Comparison of ENCODE assay signal across 9 cellular contexts in genomic region chr20:62927128-62927705, GRCh38. TPM values are rescaled to one million over a fixed set of nuclear protein-coding genes. Genes with fewer than 3 reads are reported as not detected.
A peak's percentile ranks its signal among the peaks of the same experiment; 100 is the strongest.
DNase-seq lines count a peak whose midpoint lies in the region; ATAC-seq, FAIRE-seq and TF ChIP-seq lines count a peak whose summit lies in the region.
"Had no signal": no experiment of that assay in that cellular context is flagged by ENCODE, and none has a peak within 500 bp of the region (broad histone marks: within the 10 kb centered on the region; RNA-seq: fewer than 3 reads in every experiment).

No MANE protein-coding gene starts in this region.

- FAIRE-seq in HepG2 (lab: Jason Lieb, UNC), result no peak
- FAIRE-seq: D721Med had no signal

- peaks cover 8% of the 10 kb centered on the region for H3K36me3 Mint-ChIP-seq in activated CD8-positive, alpha-beta memory T cell treated with anti-CD3 and anti-CD28 coated beads, Interleukin-2, amount 10 ng/mL, durations not matched to agents 7 days and 5 days

- TF ChIP-seq RAD21 in HepG2 (CRISPR knock-in tag; IDR thresholded peaks at IDR 0.05), result no peak

- TF ChIP-seq CTCF in HepG2 (CRISPR knock-in tag; IDR thresholded peaks at IDR 0.05), result no peak

- peaks cover 99% of the 10 kb centered on the region for H3K79me2 ChIP-seq in HepG2 (ENCODE audit: insufficient read depth, low read length)

- H2AFZ ChIP-seq in HepG2 (ENCODE audit: low read length), result no peak overlapping the region

- peak overlapping the region; percentile 88 for H3K4me3 Mint-ChIP-seq in activated CD8-positive, alpha-beta memory T cell treated with anti-CD3 and anti-CD28 coated beads, Interleukin-2, amount 10 ng/mL, durations not matched to agents 7 days and 5 days

- no peak for ATAC-seq in activated CD8-positive, alpha-beta memory T cell treated with anti-CD3 and anti-CD28 coated beads, Interleukin-2, amount 10 ng/mL, durations not matched to agents 7 days and 5 days
- peak; percentile 28 for ATAC-seq in HepG2

- POLR2A ChIA-PET in HepG2 (lab: Yijun Ruan, JAX), result interaction anchor here (0.7 to 6.4 kb wide), 9 partner anchors 10 to 303 kb away, joined by 3 to 118 read pairs (median 5); partner anchors contain the start of genes GID8 and SLC17A9

- peaks cover 0 to 5% of the 10 kb centered on the region in 2 experiments; a peak in 1 of 5 replicates for H3K27me3 ChIP-seq in HepG2 (ENCODE audit: control insufficient read depth in 1 of 2, insufficient read depth in 2 of 2, low read length in 2 of 2)
- no peaks in the 10 kb centered on the region for H3K27me3 ChIP-seq in thymus (ENCODE audit: control insufficient read depth, insufficient read depth)

- intact Hi-C loops in HepG2 (cut with micrococcal nuclease; ENCODE audit: unreplicated experiment), result loop anchor here (1.0 kb wide), 1 partner anchor 8 kb away; no protein-coding TSS in a partner anchor

- peak overlapping the region; percentile 85 for H3K4me2 ChIP-seq in HepG2 (ENCODE audit: low read depth, low read length)

- TF ChIP-seq EP300 in HepG2 (IDR thresholded peaks at IDR 0.05; ENCODE audit: low read depth in 2 of 2, low read length in 2 of 2) (no peak), HepG2 (CRISPR knock-in tag; IDR thresholded peaks at IDR 0.05; ENCODE audit: borderline replicate concordance) (no peak)

- H3K9ac ChIP-seq in HepG2 (ENCODE audit: insufficient read depth, low read depth, low read length), result peak overlapping the region; percentile 98

- CTCF ChIA-PET in activated CD8-positive, alpha-beta memory T cell treated with anti-CD3 and anti-CD28 coated beads, Interleukin-2, amount 10 ng/mL, durations not matched to agents 7 days and 5 days (lab: Charles Lee), result interaction anchor here (1.0 to 18.3 kb wide), 6 partner anchors 9 to 82 kb away, joined by 3 to 268 read pairs (median 14); partner anchors contain the start of gene GID8
- CTCF ChIA-PET in HepG2 (lab: Yijun Ruan, JAX; ENCODE audit: low intra/inter-chr PET ratio, low total read pairs), result interaction anchor here (2.0 kb wide), 1 partner anchor 27 kb away, joined by 6 read pairs; no protein-coding TSS in a partner anchor

- H3K9me3 ChIP-seq in HepG2 (ENCODE audit: low read length) (no peaks in the 10 kb centered on the region), thymus (ENCODE audit: control insufficient read depth) (no peaks in the 10 kb centered on the region)

- H3K27ac ChIP-seq in angular gyrus (ENCODE audit: low read depth, low read length) (peak overlapping the region; percentile 92), HepG2 (ENCODE audit: extremely low read length, insufficient read depth, low read length) (peak overlapping the region; percentile 90), thymus (ENCODE audit: low read depth) (peak overlapping the region; percentile 98)

- H3K36me3 ChIP-seq in HepG2 (replicated peaks in 1 of 2; ENCODE audit: control insufficient read depth in 1 of 2, insufficient read depth in 2 of 2, low read length in 2 of 2) (peaks cover 1 to 15% of the 10 kb centered on the region in 2 experiments; a peak in 2 of 5 replicates), thymus (ENCODE audit: control insufficient read depth, insufficient read depth) (peaks cover 3% of the 10 kb centered on the region)

- TF ChIP-seq POLR2A in HepG2 (IDR thresholded peaks at IDR 0.05; ENCODE audit: insufficient read depth in 1 of 2, low read depth in 2 of 2, low read length in 2 of 2), result peak in 1 of 2 experiments; percentile 17; a peak in 1 of 4 replicates

- H3K9me3 Mint-ChIP-seq in activated CD8-positive, alpha-beta memory T cell treated with anti-CD3 and anti-CD28 coated beads, Interleukin-2, amount 10 ng/mL, durations not matched to agents 7 days and 5 days (ENCODE audit: low read depth), result no peaks in the 10 kb centered on the region

- no TSS peak for BruUV-seq in HepG2 (replicated peaks; lab: Mats Ljungman, UMichigan)

- peaks cover 63% of the 10 kb centered on the region for H4K20me1 ChIP-seq in HepG2 (ENCODE audit: insufficient read depth, low read length)

- H3K27ac Mint-ChIP-seq in activated CD8-positive, alpha-beta memory T cell treated with anti-CD3 and anti-CD28 coated beads, Interleukin-2, amount 10 ng/mL, durations not matched to agents 7 days and 5 days, result peak overlapping the region; percentile 89

- H3K4me3 ChIP-seq in HepG2 (replicated peaks in 1 of 3; ENCODE audit: insufficient read depth in 1 of 3, low read depth in 2 of 3, low read length in 3 of 3) (peak overlapping the region; percentile 87 to 99 (median 97)), thymus (ENCODE audit: low read length) (peak overlapping the region; percentile 96)

- peaks cover 68% of the 10 kb centered on the region for H3K4me1 Mint-ChIP-seq in activated CD8-positive, alpha-beta memory T cell treated with anti-CD3 and anti-CD28 coated beads, Interleukin-2, amount 10 ng/mL, durations not matched to agents 7 days and 5 days

- in situ Hi-C loops in HepG2 (cut with HindIII; ENCODE audit: extremely low pct_ligation_motif_present, low pct_unique_long_range_greater_than_20kb), result no loop called here

- no peaks in the 10 kb centered on the region for H3K27me3 Mint-ChIP-seq in activated CD8-positive, alpha-beta memory T cell treated with anti-CD3 and anti-CD28 coated beads, Interleukin-2, amount 10 ng/mL, durations not matched to agents 7 days and 5 days

- H3K4me1 ChIP-seq in HepG2 (ENCODE audit: insufficient read depth, low read length), result peaks cover 65% of the 10 kb centered on the region
- H3K4me1 ChIP-seq in thymus (ENCODE audit: control insufficient read depth, insufficient read depth, low read length), result peaks cover 39% of the 10 kb centered on the region

- no peak for DNase-seq in activated CD8-positive, alpha-beta memory T cell treated with anti-CD3 and anti-CD28 coated beads, Interleukin-2, amount 10 ng/mL, durations not matched to agents 7 days and 5 days
- no peak for DNase-seq in activated CD8-positive, alpha-beta memory T cell treated with anti-CD3 and anti-CD28 coated beads, Interleukin-2, amount 50 U/mL, for 48 hours
- DNase-seq in HepG2 (ENCODE audit: low spot score), result peak; percentile 30
- DNase-seq in stimulated activated CD4-positive, alpha-beta T cell treated with anti-CD3 and anti-CD28 coated beads, Interleukin-4, amount 100 ng/mL, for 24 hours, result no peak
- DNase-seq in NCI-H2196 (lab: John Stamatoyannopoulos, UW; ENCODE audit: unreplicated experiment), result no peak
- DNase-seq in middle frontal gyrus (ENCODE audit: extremely low spot score, low spot score), result no peak

- 57% methylated on average over 11 of the region's 12 CpGs for WGBS in HepG2 (ENCODE audit: low lambda C conversion rate)
- WGBS in thymus, result 89% methylated on average over 12 of the region's 12 CpGs

RNA-seq across cellular contexts. Expression of gene DIDO1, which starts 0.9 kb away (rescaled TPM):
- 10 to 100 TPM; 64.6 to 87.0 TPM for total RNA-seq in activated CD8-positive, alpha-beta memory T cell treated with anti-CD3 and anti-CD28 coated beads, Interleukin-2, amount 10 ng/mL, durations not matched to agents 7 days and 5 days
- total RNA-seq in HepG2 (2016; rRNA removed; fragmentation: Illumina TruSeq; extraction: Trizol), result 75.1 and 77.0 TPM in 2 replicates
- 14.5 and 17.3 TPM in 2 replicates for total RNA-seq in HepG2 (2016; cell fraction: cytosol; rRNA removed; fragmentation: Illumina TruSeq; extraction: Trizol; ENCODE audit: low read depth)
- total RNA-seq in HepG2 (2016; cell fraction: insoluble cytoplasmic fraction; rRNA removed; fragmentation: Illumina TruSeq; extraction: Trizol), result 71.7 and 75.6 TPM in 2 replicates
- 32.1 and 34.1 TPM in 2 replicates for total RNA-seq in HepG2 (2016; cell fraction: membrane; rRNA removed; fragmentation: Illumina TruSeq; extraction: Trizol)
- total RNA-seq in HepG2 (2016; cell fraction: nucleus; rRNA removed; fragmentation: Illumina TruSeq; extraction: Trizol), result 86.6 and 98.5 TPM in 2 replicates
- polyA plus RNA-seq in HepG2 (2011; rRNA removed) (72.6 and 75.0 TPM in 2 replicates), thymus (33.2 TPM)
- polyA plus RNA-seq in HepG2 (2011; cell fraction: cytosol; rRNA removed), result 53.2 and 57.1 TPM in 2 replicates
- 292 and 297 TPM in 2 replicates for polyA plus RNA-seq in HepG2 (2011; cell fraction: nucleus; rRNA removed)
- 67.9 and 74.0 TPM in 2 replicates for polyA plus RNA-seq in HepG2 (2012)
- 3.0 TPM in 2 replicates for polyA plus RNA-seq in HepG2 (2016; cell fraction: cytosol; fragmentation: Illumina TruSeq; extraction: Trizol; ENCODE audit: low read depth)
- 61.5 and 65.9 TPM in 2 replicates for polyA plus RNA-seq in HepG2 (2016; cell fraction: insoluble cytoplasmic fraction; fragmentation: Illumina TruSeq; extraction: Trizol; ENCODE audit: low read depth)
- 10.9 and 11.6 TPM in 2 replicates for polyA plus RNA-seq in HepG2 (2016; cell fraction: membrane; fragmentation: Illumina TruSeq; extraction: Trizol; ENCODE audit: low read depth)
- polyA plus RNA-seq in HepG2 (2016; cell fraction: nucleus; fragmentation: Illumina TruSeq; extraction: Trizol; ENCODE audit: insufficient read depth, low read depth), result 130 and 135 TPM in 2 replicates
- polyA minus RNA-seq in HepG2 (2011; rRNA and poly(A)+ RNA removed; ENCODE audit: low replicate concordance), result 33.0 and 89.8 TPM in 2 replicates
- 30.7 and 35.0 TPM in 2 replicates for polyA minus RNA-seq in HepG2 (2011; cell fraction: cytosol; rRNA and poly(A)+ RNA removed)
- 139 and 144 TPM in 2 replicates for polyA minus RNA-seq in HepG2 (2011; cell fraction: nucleus; rRNA and poly(A)+ RNA removed)

RNA-seq across cellular contexts. Expression of gene GID8, which starts 10.7 kb away (rescaled TPM):
- 10 to 100 TPM; 29.8 to 36.8 TPM for total RNA-seq in activated CD8-positive, alpha-beta memory T cell treated with anti-CD3 and anti-CD28 coated beads, Interleukin-2, amount 10 ng/mL, durations not matched to agents 7 days and 5 days
- 59.8 and 74.4 TPM in 2 replicates for total RNA-seq in HepG2 (2016; rRNA removed; fragmentation: Illumina TruSeq; extraction: Trizol)
- total RNA-seq in HepG2 (2016; cell fraction: cytosol; rRNA removed; fragmentation: Illumina TruSeq; extraction: Trizol; ENCODE audit: low read depth), result 17.8 and 18.7 TPM in 2 replicates
- 60.3 and 68.0 TPM in 2 replicates for total RNA-seq in HepG2 (2016; cell fraction: insoluble cytoplasmic fraction; rRNA removed; fragmentation: Illumina TruSeq; extraction: Trizol)
- total RNA-seq in HepG2 (2016; cell fraction: membrane; rRNA removed; fragmentation: Illumina TruSeq; extraction: Trizol), result 45.9 and 46.6 TPM in 2 replicates
- total RNA-seq in HepG2 (2016; cell fraction: nucleus; rRNA removed; fragmentation: Illumina TruSeq; extraction: Trizol), result 35.6 and 42.8 TPM in 2 replicates
- polyA plus RNA-seq in HepG2 (2011; rRNA removed) (39.0 and 39.6 TPM in 2 replicates), thymus (24.0 TPM)
- polyA plus RNA-seq in HepG2 (2011; cell fraction: cytosol; rRNA removed), result 39.6 and 40.7 TPM in 2 replicates
- 23.9 and 26.9 TPM in 2 replicates for polyA plus RNA-seq in HepG2 (2011; cell fraction: nucleus; rRNA removed)
- 36.8 and 46.0 TPM in 2 replicates for polyA plus RNA-seq in HepG2 (2012)
- polyA plus RNA-seq in HepG2 (2016; cell fraction: cytosol; fragmentation: Illumina TruSeq; extraction: Trizol; ENCODE audit: low read depth), result 14.5 and 16.6 TPM in 2 replicates
- 66.0 and 70.4 TPM in 2 replicates for polyA plus RNA-seq in HepG2 (2016; cell fraction: insoluble cytoplasmic fraction; fragmentation: Illumina TruSeq; extraction: Trizol; ENCODE audit: low read depth)
- polyA plus RNA-seq in HepG2 (2016; cell fraction: membrane; fragmentation: Illumina TruSeq; extraction: Trizol; ENCODE audit: low read depth), result 31.6 and 32.0 TPM in 2 replicates
- polyA plus RNA-seq in HepG2 (2016; cell fraction: nucleus; fragmentation: Illumina TruSeq; extraction: Trizol; ENCODE audit: insufficient read depth, low read depth), result 58.8 and 62.9 TPM in 2 replicates
- 30.6 and 61.9 TPM in 2 replicates for polyA minus RNA-seq in HepG2 (2011; rRNA and poly(A)+ RNA removed; ENCODE audit: low replicate concordance)
- 28.5 and 31.3 TPM in 2 replicates for polyA minus RNA-seq in HepG2 (2011; cell fraction: cytosol; rRNA and poly(A)+ RNA removed)
- polyA minus RNA-seq in HepG2 (2011; cell fraction: nucleus; rRNA and poly(A)+ RNA removed), result 27.2 and 34.4 TPM in 2 replicates

RNA-seq across cellular contexts. Expression of gene SLC17A9, which starts 25.3 kb away (rescaled TPM):
- total RNA-seq in activated CD8-positive, alpha-beta memory T cell treated with anti-CD3 and anti-CD28 coated beads, Interleukin-2, amount 10 ng/mL, durations not matched to agents 7 days and 5 days, result 10 to 100 TPM; 26.1 to 34.1 TPM
- 33.6 and 110 TPM in 2 replicates for total RNA-seq in HepG2 (2016; rRNA removed; fragmentation: Illumina TruSeq; extraction: Trizol)
- 27.1 and 27.6 TPM in 2 replicates for total RNA-seq in HepG2 (2016; cell fraction: cytosol; rRNA removed; fragmentation: Illumina TruSeq; extraction: Trizol; ENCODE audit: low read depth)
- total RNA-seq in HepG2 (2016; cell fraction: insoluble cytoplasmic fraction; rRNA removed; fragmentation: Illumina TruSeq; extraction: Trizol), result 25.3 and 116 TPM in 2 replicates
- 36.6 and 38.0 TPM in 2 replicates for total RNA-seq in HepG2 (2016; cell fraction: membrane; rRNA removed; fragmentation: Illumina TruSeq; extraction: Trizol)
- total RNA-seq in HepG2 (2016; cell fraction: nucleus; rRNA removed; fragmentation: Illumina TruSeq; extraction: Trizol), result 145 and 168 TPM in 2 replicates
- polyA plus RNA-seq in HepG2 (2011; rRNA removed) (191 and 280 TPM in 2 replicates), thymus (10.0 TPM)
- polyA plus RNA-seq in HepG2 (2011; cell fraction: cytosol; rRNA removed), result 57.2 and 94.5 TPM in 2 replicates
- polyA plus RNA-seq in HepG2 (2011; cell fraction: nucleus; rRNA removed), result 3,698 and 4,960 TPM in 2 replicates
- polyA plus RNA-seq in HepG2 (2012), result 173 and 220 TPM in 2 replicates
- 16.5 and 18.1 TPM in 2 replicates for polyA plus RNA-seq in HepG2 (2016; cell fraction: cytosol; fragmentation: Illumina TruSeq; extraction: Trizol; ENCODE audit: low read depth)
- 36.5 and 42.6 TPM in 2 replicates for polyA plus RNA-seq in HepG2 (2016; cell fraction: insoluble cytoplasmic fraction; fragmentation: Illumina TruSeq; extraction: Trizol; ENCODE audit: low read depth)
- 30.7 and 32.6 TPM in 2 replicates for polyA plus RNA-seq in HepG2 (2016; cell fraction: membrane; fragmentation: Illumina TruSeq; extraction: Trizol; ENCODE audit: low read depth)
- polyA plus RNA-seq in HepG2 (2016; cell fraction: nucleus; fragmentation: Illumina TruSeq; extraction: Trizol; ENCODE audit: insufficient read depth, low read depth), result 553 and 603 TPM in 2 replicates
- 0.07 and 195 TPM in 2 replicates for polyA minus RNA-seq in HepG2 (2011; rRNA and poly(A)+ RNA removed; ENCODE audit: low replicate concordance)
- polyA minus RNA-seq in HepG2 (2011; cell fraction: cytosol; rRNA and poly(A)+ RNA removed), result 33.4 and 43.3 TPM in 2 replicates
- 176 and 196 TPM in 2 replicates for polyA minus RNA-seq in HepG2 (2011; cell fraction: nucleus; rRNA and poly(A)+ RNA removed)
